ENCODE assay signal across 8 cellular contexts in the genomic region with DNA sequence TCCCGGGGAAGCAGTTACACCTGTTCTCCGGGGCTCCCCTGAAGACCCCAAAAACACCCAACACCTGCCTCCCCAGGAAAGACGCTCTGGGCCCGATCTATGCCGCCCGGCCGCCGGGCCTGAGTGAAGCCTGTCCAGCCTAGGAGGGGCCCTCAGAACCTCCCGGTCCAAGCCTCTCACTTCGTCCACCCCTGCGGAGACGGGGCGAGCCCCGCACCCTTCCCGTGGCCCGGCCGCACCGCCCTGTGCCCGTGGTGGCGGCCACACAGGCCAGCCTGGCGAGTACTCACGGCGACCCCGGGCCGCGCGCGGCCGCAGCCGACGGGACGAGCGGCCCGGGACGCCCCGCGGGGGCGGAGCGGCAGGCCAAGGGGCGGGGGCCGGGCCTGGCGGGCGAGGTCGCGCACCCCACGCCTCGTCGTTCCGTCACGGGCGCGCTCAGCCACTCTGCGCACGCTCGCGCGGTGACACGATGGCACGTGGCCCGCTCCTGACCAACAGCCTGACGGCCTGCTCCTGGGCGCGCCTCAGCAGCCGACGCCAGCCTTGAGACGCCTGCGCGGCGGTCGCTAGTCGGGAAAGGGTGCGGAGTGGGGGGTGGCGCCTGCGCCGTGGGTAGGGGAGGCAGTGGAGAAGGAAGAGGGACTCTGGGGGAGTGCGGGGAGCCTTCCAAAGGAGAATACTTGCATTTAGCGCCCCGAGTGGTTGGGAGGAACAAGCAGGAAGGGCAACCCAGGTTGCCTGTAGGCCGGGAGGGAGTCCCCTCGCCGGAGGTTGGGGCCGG. TPM values are rescaled to one million over a fixed set of nuclear protein-coding genes. Genes with fewer than 3 reads are reported as not detected.
DNase-seq lines count a peak whose midpoint lies in the region; ATAC-seq and TF ChIP-seq lines count a peak whose summit lies in the region.

A gene with protein sequence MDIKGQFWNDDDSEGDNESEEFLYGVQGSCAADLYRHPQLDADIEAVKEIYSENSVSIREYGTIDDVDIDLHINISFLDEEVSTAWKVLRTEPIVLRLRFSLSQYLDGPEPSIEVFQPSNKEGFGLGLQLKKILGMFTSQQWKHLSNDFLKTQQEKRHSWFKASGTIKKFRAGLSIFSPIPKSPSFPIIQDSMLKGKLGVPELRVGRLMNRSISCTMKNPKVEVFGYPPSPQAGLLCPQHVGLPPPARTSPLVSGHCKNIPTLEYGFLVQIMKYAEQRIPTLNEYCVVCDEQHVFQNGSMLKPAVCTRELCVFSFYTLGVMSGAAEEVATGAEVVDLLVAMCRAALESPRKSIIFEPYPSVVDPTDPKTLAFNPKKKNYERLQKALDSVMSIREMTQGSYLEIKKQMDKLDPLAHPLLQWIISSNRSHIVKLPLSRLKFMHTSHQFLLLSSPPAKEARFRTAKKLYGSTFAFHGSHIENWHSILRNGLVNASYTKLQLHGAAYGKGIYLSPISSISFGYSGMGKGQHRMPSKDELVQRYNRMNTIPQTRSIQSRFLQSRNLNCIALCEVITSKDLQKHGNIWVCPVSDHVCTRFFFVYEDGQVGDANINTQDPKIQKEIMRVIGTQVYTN (minus strand): TSS at position 342 of the 784 bp plus-strand sequence. CDS start 5,077 bp downstream, outside the sequence.

- H3K27ac ChIP-seq in mucosa of rectum (ENCODE audit: low read depth in 2 of 2, low read length in 2 of 2), result peak within 1 kb of the TSS; percentile 74 to 84

- H3K4me3 ChIP-seq in epithelial cell of proximal tubule (ENCODE audit: low read depth, low read length) (peak within 1 kb of the TSS; percentile 96), mucosa of rectum (ENCODE audit: low read length in 2 of 2) (peak within 1 kb of the TSS; percentile 78 to 85)

- peaks cover 0 to 8% of the 10 kb centered on the region in 2 donors for H3K4me1 ChIP-seq in mucosa of rectum (ENCODE audit: control insufficient read depth in 2 of 2, insufficient read depth in 2 of 2, low read length in 2 of 2)

- DNase-seq in DMS114 treated with DMSO at 0.1 percent for 48 hours (lab: John Stamatoyannopoulos, UW; ENCODE audit: unreplicated experiment) (peak; percentile 98), HuH-7.5 (ENCODE audit: low spot score) (peak; percentile 98), OCI-M1 (lab: John Stamatoyannopoulos, UW) (peak; percentile 98), epithelial cell of proximal tubule (ENCODE audit: low read depth) (peak; percentile 68)
- peak; percentile 98 for DNase-seq in activated T-cell treated with anti-CD3 and anti-CD28 coated beads, Interleukin-2, amount 50 U/mL, for 1 hour
- peak; percentile 98 for DNase-seq in stimulated activated CD8-positive, alpha-beta memory T cell treated with anti-CD3 and anti-CD28 coated beads, Interleukin-4, amount 100 ng/mL, for 48 hours

- H3K9ac ChIP-seq in mucosa of rectum (ENCODE audit: low read depth in 1 of 2, low read length in 2 of 2), result peak within 1 kb of the TSS; percentile 85 to 87

- H3K9me3 ChIP-seq in mucosa of rectum (ENCODE audit: control insufficient read depth in 2 of 2, low read length in 2 of 2), result no peaks in the 10 kb centered on the region

- H3K36me3 ChIP-seq in mucosa of rectum (ENCODE audit: control insufficient read depth in 2 of 2, insufficient read depth in 2 of 2, low read length in 2 of 2), result peaks cover under 1 to 1% of the 10 kb centered on the region in 2 donors

- ATAC-seq in GM21526 (IDR thresholded peaks at IDR 0.05; ENCODE audit: low FRiP score, unreplicated experiment), result peak; percentile 90

- H3K27me3 ChIP-seq in mucosa of rectum (ENCODE audit: control insufficient read depth in 2 of 2, insufficient read depth in 2 of 2, low read length in 2 of 2), result no peaks in the 10 kb centered on the region

- TF ChIP-seq CTCF in epithelial cell of proximal tubule (conservative IDR thresholded peaks at IDR 0.05; ENCODE audit: low read depth, low read length), result peak; percentile 63

RNA-seq across cellular contexts. Expression of the gene that starts here (rescaled TPM):
- total RNA-seq in epithelial cell of proximal tubule, result 14.7 and 16.0 TPM in 2 replicates

Comparison
In these comparisons a context has a peak if more than half of its experiments do, and no peak if none do; other contexts are left out.
1. Peak in every context shown above with its lines: DNase-seq, ATAC-seq, H3K4me3 ChIP-seq and H3K27ac ChIP-seq.